1 cellular context compared by ENCODE assay signal in genomic region chr17:44919885-44920564, GRCh38.
TF ChIP-seq lines count a peak whose summit lies in the region.

No MANE protein-coding gene starts in this region.

TF ChIP-seq in GM12878, 131 proteins besides CTCF, POLR2A, EP300 and RAD21:
- 0 out of 2 replicates have a peak, but pooled peaks have one; percentile 35 for TF ChIP-seq NR2F1 (conservative IDR thresholded peaks at IDR 0.05)
- no peak for TF ChIP-seq NR2C2 (IDR thresholded peaks at IDR 0.05; ENCODE audit: borderline replicate concordance, control insufficient read depth, insufficient read length, low read depth)
- TF ChIP-seq POU2F2 (IDR thresholded peaks at IDR 0.05; ENCODE audit: borderline replicate concordance, low read depth, low read length), result peak; percentile 65; the same call in 2 of the 3 replicates
- peak; percentile 28; the same call in 1 of the 2 replicates for TF ChIP-seq CBFB (IDR thresholded peaks at IDR 0.05; ENCODE audit: low read depth)
- TF ChIP-seq TCF12 (IDR thresholded peaks at IDR 0.05; ENCODE audit: low read depth, low read length), result 0 out of 2 replicates have a peak, but pooled peaks have one; percentile 26
- 0 out of 2 replicates have a peak, but pooled peaks have one; percentile 84 for TF ChIP-seq SMARCA5 (IDR thresholded peaks at IDR 0.05)
- peak; percentile 75 for TF ChIP-seq YY1 (IDR thresholded peaks at IDR 0.05; ENCODE audit: low read depth, low read length)
- TF ChIP-seq RUNX3 (IDR thresholded peaks at IDR 0.05; ENCODE audit: low read length), result peak; percentile 70
- TF ChIP-seq, protein P1, sequence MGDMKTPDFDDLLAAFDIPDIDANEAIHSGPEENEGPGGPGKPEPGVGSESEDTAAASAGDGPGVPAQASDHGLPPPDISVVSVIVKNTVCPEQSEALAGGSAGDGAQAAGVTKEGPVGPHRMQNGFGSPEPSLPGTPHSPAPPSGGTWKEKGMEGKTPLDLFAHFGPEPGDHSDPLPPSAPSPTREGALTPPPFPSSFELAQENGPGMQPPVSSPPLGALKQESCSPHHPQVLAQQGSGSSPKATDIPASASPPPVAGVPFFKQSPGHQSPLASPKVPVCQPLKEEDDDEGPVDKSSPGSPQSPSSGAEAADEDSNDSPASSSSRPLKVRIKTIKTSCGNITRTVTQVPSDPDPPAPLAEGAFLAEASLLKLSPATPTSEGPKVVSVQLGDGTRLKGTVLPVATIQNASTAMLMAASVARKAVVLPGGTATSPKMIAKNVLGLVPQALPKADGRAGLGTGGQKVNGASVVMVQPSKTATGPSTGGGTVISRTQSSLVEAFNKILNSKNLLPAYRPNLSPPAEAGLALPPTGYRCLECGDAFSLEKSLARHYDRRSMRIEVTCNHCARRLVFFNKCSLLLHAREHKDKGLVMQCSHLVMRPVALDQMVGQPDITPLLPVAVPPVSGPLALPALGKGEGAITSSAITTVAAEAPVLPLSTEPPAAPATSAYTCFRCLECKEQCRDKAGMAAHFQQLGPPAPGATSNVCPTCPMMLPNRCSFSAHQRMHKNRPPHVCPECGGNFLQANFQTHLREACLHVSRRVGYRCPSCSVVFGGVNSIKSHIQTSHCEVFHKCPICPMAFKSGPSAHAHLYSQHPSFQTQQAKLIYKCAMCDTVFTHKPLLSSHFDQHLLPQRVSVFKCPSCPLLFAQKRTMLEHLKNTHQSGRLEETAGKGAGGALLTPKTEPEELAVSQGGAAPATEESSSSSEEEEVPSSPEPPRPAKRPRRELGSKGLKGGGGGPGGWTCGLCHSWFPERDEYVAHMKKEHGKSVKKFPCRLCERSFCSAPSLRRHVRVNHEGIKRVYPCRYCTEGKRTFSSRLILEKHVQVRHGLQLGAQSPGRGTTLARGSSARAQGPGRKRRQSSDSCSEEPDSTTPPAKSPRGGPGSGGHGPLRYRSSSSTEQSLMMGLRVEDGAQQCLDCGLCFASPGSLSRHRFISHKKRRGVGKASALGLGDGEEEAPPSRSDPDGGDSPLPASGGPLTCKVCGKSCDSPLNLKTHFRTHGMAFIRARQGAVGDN (IDR thresholded peaks at IDR 0.05), result no peak
- peak; percentile 23 to 53; a peak in 1 of 4 replicates for TF ChIP-seq BHLHE40 (IDR thresholded peaks at IDR 0.05; ENCODE audit: borderline replicate concordance in 1 of 2, low read depth in 2 of 2, low read length in 1 of 2)
- peak; percentile 47; the same call in 1 of the 2 replicates for TF ChIP-seq ZNF217 (IDR thresholded peaks at IDR 0.05)
- TF ChIP-seq, protein P2, sequence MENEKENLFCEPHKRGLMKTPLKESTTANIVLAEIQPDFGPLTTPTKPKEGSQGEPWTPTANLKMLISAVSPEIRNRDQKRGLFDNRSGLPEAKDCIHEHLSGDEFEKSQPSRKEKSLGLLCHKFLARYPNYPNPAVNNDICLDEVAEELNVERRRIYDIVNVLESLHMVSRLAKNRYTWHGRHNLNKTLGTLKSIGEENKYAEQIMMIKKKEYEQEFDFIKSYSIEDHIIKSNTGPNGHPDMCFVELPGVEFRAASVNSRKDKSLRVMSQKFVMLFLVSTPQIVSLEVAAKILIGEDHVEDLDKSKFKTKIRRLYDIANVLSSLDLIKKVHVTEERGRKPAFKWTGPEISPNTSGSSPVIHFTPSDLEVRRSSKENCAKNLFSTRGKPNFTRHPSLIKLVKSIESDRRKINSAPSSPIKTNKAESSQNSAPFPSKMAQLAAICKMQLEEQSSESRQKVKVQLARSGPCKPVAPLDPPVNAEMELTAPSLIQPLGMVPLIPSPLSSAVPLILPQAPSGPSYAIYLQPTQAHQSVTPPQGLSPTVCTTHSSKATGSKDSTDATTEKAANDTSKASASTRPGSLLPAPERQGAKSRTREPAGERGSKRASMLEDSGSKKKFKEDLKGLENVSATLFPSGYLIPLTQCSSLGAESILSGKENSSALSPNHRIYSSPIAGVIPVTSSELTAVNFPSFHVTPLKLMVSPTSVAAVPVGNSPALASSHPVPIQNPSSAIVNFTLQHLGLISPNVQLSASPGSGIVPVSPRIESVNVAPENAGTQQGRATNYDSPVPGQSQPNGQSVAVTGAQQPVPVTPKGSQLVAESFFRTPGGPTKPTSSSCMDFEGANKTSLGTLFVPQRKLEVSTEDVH (IDR thresholded peaks at IDR 0.05; ENCODE audit: low read depth, partially characterized antibody), result no peak
- peak; percentile 35; the same call in 1 of the 2 replicates for TF ChIP-seq PAX5 (IDR thresholded peaks at IDR 0.05; ENCODE audit: borderline replicate concordance, low read depth, low read length)
- no peak for TF ChIP-seq NR2C1 (IDR thresholded peaks at IDR 0.05)
- 0 out of 2 replicates have a peak, but pooled peaks have one; percentile 54 for TF ChIP-seq WRNIP1 (IDR thresholded peaks at IDR 0.05; ENCODE audit: borderline replicate concordance, low read depth, low read length)
- TF ChIP-seq NBN (IDR thresholded peaks at IDR 0.05), result peak; percentile 25; the same call in 1 of the 2 replicates
- TF ChIP-seq, protein P3, sequence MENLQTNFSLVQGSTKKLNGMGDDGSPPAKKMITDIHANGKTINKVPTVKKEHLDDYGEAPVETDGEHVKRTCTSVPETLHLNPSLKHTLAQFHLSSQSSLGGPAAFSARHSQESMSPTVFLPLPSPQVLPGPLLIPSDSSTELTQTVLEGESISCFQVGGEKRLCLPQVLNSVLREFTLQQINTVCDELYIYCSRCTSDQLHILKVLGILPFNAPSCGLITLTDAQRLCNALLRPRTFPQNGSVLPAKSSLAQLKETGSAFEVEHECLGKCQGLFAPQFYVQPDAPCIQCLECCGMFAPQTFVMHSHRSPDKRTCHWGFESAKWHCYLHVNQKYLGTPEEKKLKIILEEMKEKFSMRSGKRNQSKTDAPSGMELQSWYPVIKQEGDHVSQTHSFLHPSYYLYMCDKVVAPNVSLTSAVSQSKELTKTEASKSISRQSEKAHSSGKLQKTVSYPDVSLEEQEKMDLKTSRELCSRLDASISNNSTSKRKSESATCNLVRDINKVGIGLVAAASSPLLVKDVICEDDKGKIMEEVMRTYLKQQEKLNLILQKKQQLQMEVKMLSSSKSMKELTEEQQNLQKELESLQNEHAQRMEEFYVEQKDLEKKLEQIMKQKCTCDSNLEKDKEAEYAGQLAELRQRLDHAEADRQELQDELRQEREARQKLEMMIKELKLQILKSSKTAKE (IDR thresholded peaks at IDR 0.05; ENCODE audit: low read depth, poor library complexity, severe bottlenecking), result peak; percentile 21
- TF ChIP-seq ELK1 (IDR thresholded peaks at IDR 0.05; ENCODE audit: low read depth, low read length), result no peak
- no peak for TF ChIP-seq TCF3 (IDR thresholded peaks at IDR 0.05; ENCODE audit: borderline replicate concordance, insufficient read depth, low read depth, low read length)
- TF ChIP-seq SMC3 (IDR thresholded peaks at IDR 0.05; ENCODE audit: borderline replicate concordance, low read length), result peak; percentile 95
- peak; percentile 5; the same call in 1 of the 2 replicates for TF ChIP-seq IKZF1 (conservative IDR thresholded peaks at IDR 0.05)
